Comparison of ENCODE assay signal across 8 cellular contexts in genomic region chr16:4847774-4848587, GRCh38. TPM values are rescaled to one million over a fixed set of nuclear protein-coding genes. Genes with fewer than 3 reads are reported as not detected.
A peak's percentile ranks its signal among the peaks of the same experiment; 100 is the strongest.
DNase-seq lines count a peak whose midpoint lies in the region; ATAC-seq and TF ChIP-seq lines count a peak whose summit lies in the region.

No MANE protein-coding gene starts in this region.

- no peak for TF ChIP-seq POLR2A in breast epithelium (IDR thresholded peaks at IDR 0.05)

- H3K4me3 ChIP-seq in breast epithelium: peak overlapping the region; percentile 94 to 100 (median 96)

- ATAC-seq in GM19455 (IDR thresholded peaks at IDR 0.05; ENCODE audit: unreplicated experiment) (peak; percentile 28), HG03565 (IDR thresholded peaks at IDR 0.05; ENCODE audit: unreplicated experiment) (peak; percentile 16)

- H3K27ac ChIP-seq in breast epithelium: peak overlapping the region; percentile 94 to 96

- H3K27me3 ChIP-seq in breast epithelium: no peaks in the 10 kb centered on the region

- TF ChIP-seq CTCF in breast epithelium (IDR thresholded peaks at IDR 0.05): no peak

- intact Hi-C loops in breast epithelium (cut with DNase I; ENCODE audit: low total_unique reads): loop anchor here (2.0 kb wide), 1 partner anchor 51 kb away; no protein-coding TSS in a partner anchor

- DNase-seq in COLO668 (lab: John Stamatoyannopoulos, UW; ENCODE audit: unreplicated experiment) (peak; percentile 59), T-helper 2 cell (peak in 4 of 5 experiments; percentile 5 to 57 (median 16)), breast epithelium (ENCODE audit: low spot score in 2 of 2) (peak; percentile 54 to 68), islet precursor cell (peak; percentile 64), NCI-H510A (lab: John Stamatoyannopoulos, UW) (no peak)
- peak in 2 of 3 donors; percentile 6 to 20 for DNase-seq in stimulated activated CD4-positive, alpha-beta T cell treated with anti-CD3 and anti-CD28 coated beads, Interleukin-12 subunit alpha, Interleukin-12 subunit beta, amount 100 ng/mL, for 48 hours (ENCODE audit: low read depth in 2 of 3, low spot score in 1 of 3)

- H3K9me3 ChIP-seq in breast epithelium: no peaks in the 10 kb centered on the region

- H3K36me3 ChIP-seq in breast epithelium: no peaks in the 10 kb centered on the region

- H3K4me1 ChIP-seq in breast epithelium: peaks cover 0 to 13% of the 10 kb centered on the region in 2 donors

RNA-seq across cellular contexts. Expression of gene UBN1, which starts 0.7 kb away (rescaled TPM):
- total RNA-seq in breast epithelium: 10 to 100 TPM; 28.8 to 32.8 (median 29.1) TPM

RNA-seq across cellular contexts. Expression of gene GLYR1, which starts 0.9 kb away (rescaled TPM):
- 10 to 100 TPM; 57.2 to 79.0 (median 58.1) TPM for total RNA-seq in breast epithelium

RNA-seq across cellular contexts. Expression of gene ROGDI, which starts 45.5 kb away (rescaled TPM):
- 10 to 100 TPM in 2 of 3 donors, 1 to 10 TPM in 1; 6.6 to 23.3 (median 21.2) TPM for total RNA-seq in breast epithelium

RNA-seq across cellular contexts. Expression of gene SMIM22, which starts 52.8 kb away (rescaled TPM):
- 10 to 100 TPM in 2 of 3 donors, not detected in 1; 49.0 to 58.7 TPM for total RNA-seq in breast epithelium

RNA-seq across cellular contexts. Expression of gene SEPTIN12, which starts 59.8 kb away (rescaled TPM):
- total RNA-seq in breast epithelium: not detected
